ENCODE assay signal across 1 cellular context in genomic region chr9:101445353-101446029, GRCh38.
TF ChIP-seq lines count a peak whose summit lies in the region.

No MANE protein-coding gene starts in this region.

TF ChIP-seq in HepG2, 621 proteins besides CTCF, POLR2A, EP300 and RAD21 (continued from another document and continues in another):
- TF ChIP-seq, protein P1, sequence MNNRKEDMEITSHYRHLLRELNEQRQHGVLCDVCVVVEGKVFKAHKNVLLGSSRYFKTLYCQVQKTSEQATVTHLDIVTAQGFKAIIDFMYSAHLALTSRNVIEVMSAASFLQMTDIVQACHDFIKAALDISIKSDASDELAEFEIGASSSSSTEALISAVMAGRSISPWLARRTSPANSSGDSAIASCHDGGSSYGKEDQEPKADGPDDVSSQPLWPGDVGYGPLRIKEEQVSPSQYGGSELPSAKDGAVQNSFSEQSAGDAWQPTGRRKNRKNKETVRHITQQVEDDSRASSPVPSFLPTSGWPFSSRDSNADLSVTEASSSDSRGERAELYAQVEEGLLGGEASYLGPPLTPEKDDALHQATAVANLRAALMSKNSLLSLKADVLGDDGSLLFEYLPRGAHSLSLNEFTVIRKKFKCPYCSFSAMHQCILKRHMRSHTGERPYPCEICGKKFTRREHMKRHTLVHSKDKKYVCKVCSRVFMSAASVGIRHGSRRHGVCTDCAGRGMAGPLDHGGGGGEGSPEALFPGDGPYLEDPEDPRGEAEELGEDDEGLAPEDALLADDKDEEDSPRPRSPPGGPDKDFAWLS (CRISPR knock-in tag; IDR thresholded peaks at IDR 0.05; ENCODE audit: borderline replicate concordance): no peak
- TF ChIP-seq HMG20A (CRISPR knock-in tag; IDR thresholded peaks at IDR 0.05; ENCODE audit: borderline replicate concordance) (peak; percentile 48; the same call in 1 of the 2 replicates), ZNF33A (CRISPR knock-in tag; IDR thresholded peaks at IDR 0.05; ENCODE audit: borderline replicate concordance) (peak; percentile 84; the same call in 1 of the 2 replicates), ZNF18 (CRISPR knock-in tag; IDR thresholded peaks at IDR 0.05; ENCODE audit: insufficient replicate concordance) (peak; percentile 67), THYN1 (CRISPR knock-in tag; IDR thresholded peaks at IDR 0.05; ENCODE audit: borderline replicate concordance, low read depth) (no peak), ZNF292 (CRISPR knock-in tag; IDR thresholded peaks at IDR 0.05; ENCODE audit: borderline replicate concordance, low read depth) (peak; percentile 69; the same call in 1 of the 2 replicates), ZBTB3 (CRISPR knock-in tag; IDR thresholded peaks at IDR 0.05; ENCODE audit: borderline replicate concordance, low read depth) (no peak), POGZ (CRISPR knock-in tag; IDR thresholded peaks at IDR 0.05) (peak; percentile 71), THAP11 (CRISPR knock-in tag; IDR thresholded peaks at IDR 0.05) (peak; percentile 41), ATF7 (IDR thresholded peaks at IDR 0.05) (peak; percentile 85), ATF7 (CRISPR knock-in tag; IDR thresholded peaks at IDR 0.05) (no peak), GABPA (IDR thresholded peaks at IDR 0.05; ENCODE audit: low read depth, low read length) (no peak), GABPA (CRISPR knock-in tag; IDR thresholded peaks at IDR 0.05; ENCODE audit: low read depth) (peak; percentile 27; the same call in 1 of the 2 replicates), POLR2G (IDR thresholded peaks at IDR 0.05; ENCODE audit: low read depth, low read length) (0 out of 2 replicates have a peak, but pooled peaks have one; percentile 51), ARNTL (CRISPR knock-in tag; IDR thresholded peaks at IDR 0.05) (peak; percentile 57; the same call in 1 of the 2 replicates), SNAI1 (CRISPR knock-in tag; IDR thresholded peaks at IDR 0.05; ENCODE audit: borderline replicate concordance) (no peak), HMGXB3 (CRISPR knock-in tag; IDR thresholded peaks at IDR 0.05; ENCODE audit: borderline replicate concordance) (no peak; the same call in 1 of the 2 replicates), NBN (conservative IDR thresholded peaks at IDR 0.05) (no peak), RELA (CRISPR knock-in tag; IDR thresholded peaks at IDR 0.05) (no peak), ZFP82 (CRISPR knock-in tag; IDR thresholded peaks at IDR 0.05; ENCODE audit: borderline replicate concordance) (peak; percentile 60; the same call in 1 of the 2 replicates), HOXA5 (CRISPR knock-in tag; IDR thresholded peaks at IDR 0.05) (peak; percentile 58; the same call in 1 of the 2 replicates), ZNF337 (CRISPR knock-in tag; IDR thresholded peaks at IDR 0.05; ENCODE audit: borderline replicate concordance, low read depth) (no peak), ZNF670 (CRISPR knock-in tag; IDR thresholded peaks at IDR 0.05; ENCODE audit: borderline replicate concordance) (peak; percentile 83), FOSL2 (CRISPR knock-in tag; IDR thresholded peaks at IDR 0.05) (no peak), SPEN (CRISPR knock-in tag; IDR thresholded peaks at IDR 0.05; ENCODE audit: low read depth) (no peak), ZNF772 (CRISPR knock-in tag; IDR thresholded peaks at IDR 0.05) (peak; percentile 26; the same call in 1 of the 2 replicates), ZNF577 (CRISPR knock-in tag; IDR thresholded peaks at IDR 0.05; ENCODE audit: borderline replicate concordance, low read depth) (no peak), KMT2B (CRISPR knock-in tag; IDR thresholded peaks at IDR 0.05) (peak; percentile 71), FOXC1 (CRISPR knock-in tag; IDR thresholded peaks at IDR 0.05; ENCODE audit: borderline replicate concordance) (no peak), ZNF275 (CRISPR knock-in tag; IDR thresholded peaks at IDR 0.05; ENCODE audit: borderline replicate concordance) (no peak), BCL6 (CRISPR knock-in tag; IDR thresholded peaks at IDR 0.05) (peak; percentile 16; the same call in 1 of the 2 replicates), NFIC (IDR thresholded peaks at IDR 0.05; ENCODE audit: low read length) (peak; percentile 86), ZNF12 (CRISPR knock-in tag; IDR thresholded peaks at IDR 0.05) (no peak), CCAR2 (optimal IDR thresholded peaks at IDR 0.05; ENCODE audit: low read depth, low read length) (no peak), TEAD3 (CRISPR knock-in tag; optimal IDR thresholded peaks at IDR 0.05; ENCODE audit: borderline replicate concordance) (peak; percentile 48), SMARCC2 (IDR thresholded peaks at IDR 0.05) (no peak), PHF21A (CRISPR knock-in tag; IDR thresholded peaks at IDR 0.05) (no peak), SSRP1 (CRISPR knock-in tag; IDR thresholded peaks at IDR 0.05) (peak; percentile 42; the same call in 1 of the 2 replicates), CENPBD1 (CRISPR knock-in tag; IDR thresholded peaks at IDR 0.05; ENCODE audit: borderline replicate concordance, low read depth) (no peak), HNRNPLL (IDR thresholded peaks at IDR 0.05; ENCODE audit: low read depth, low read length, poor library complexity, severe bottlenecking) (no peak), ZNF629 (CRISPR knock-in tag; conservative IDR thresholded peaks at IDR 0.05) (no peak; the same call in 1 of the 2 replicates)
- TF ChIP-seq, protein P2, sequence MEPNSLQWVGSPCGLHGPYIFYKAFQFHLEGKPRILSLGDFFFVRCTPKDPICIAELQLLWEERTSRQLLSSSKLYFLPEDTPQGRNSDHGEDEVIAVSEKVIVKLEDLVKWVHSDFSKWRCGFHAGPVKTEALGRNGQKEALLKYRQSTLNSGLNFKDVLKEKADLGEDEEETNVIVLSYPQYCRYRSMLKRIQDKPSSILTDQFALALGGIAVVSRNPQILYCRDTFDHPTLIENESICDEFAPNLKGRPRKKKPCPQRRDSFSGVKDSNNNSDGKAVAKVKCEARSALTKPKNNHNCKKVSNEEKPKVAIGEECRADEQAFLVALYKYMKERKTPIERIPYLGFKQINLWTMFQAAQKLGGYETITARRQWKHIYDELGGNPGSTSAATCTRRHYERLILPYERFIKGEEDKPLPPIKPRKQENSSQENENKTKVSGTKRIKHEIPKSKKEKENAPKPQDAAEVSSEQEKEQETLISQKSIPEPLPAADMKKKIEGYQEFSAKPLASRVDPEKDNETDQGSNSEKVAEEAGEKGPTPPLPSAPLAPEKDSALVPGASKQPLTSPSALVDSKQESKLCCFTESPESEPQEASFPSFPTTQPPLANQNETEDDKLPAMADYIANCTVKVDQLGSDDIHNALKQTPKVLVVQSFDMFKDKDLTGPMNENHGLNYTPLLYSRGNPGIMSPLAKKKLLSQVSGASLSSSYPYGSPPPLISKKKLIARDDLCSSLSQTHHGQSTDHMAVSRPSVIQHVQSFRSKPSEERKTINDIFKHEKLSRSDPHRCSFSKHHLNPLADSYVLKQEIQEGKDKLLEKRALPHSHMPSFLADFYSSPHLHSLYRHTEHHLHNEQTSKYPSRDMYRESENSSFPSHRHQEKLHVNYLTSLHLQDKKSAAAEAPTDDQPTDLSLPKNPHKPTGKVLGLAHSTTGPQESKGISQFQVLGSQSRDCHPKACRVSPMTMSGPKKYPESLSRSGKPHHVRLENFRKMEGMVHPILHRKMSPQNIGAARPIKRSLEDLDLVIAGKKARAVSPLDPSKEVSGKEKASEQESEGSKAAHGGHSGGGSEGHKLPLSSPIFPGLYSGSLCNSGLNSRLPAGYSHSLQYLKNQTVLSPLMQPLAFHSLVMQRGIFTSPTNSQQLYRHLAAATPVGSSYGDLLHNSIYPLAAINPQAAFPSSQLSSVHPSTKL (CRISPR knock-in tag; IDR thresholded peaks at IDR 0.05): peak; percentile 70; the same call in 1 of the 2 replicates
- TF ChIP-seq, protein P3, sequence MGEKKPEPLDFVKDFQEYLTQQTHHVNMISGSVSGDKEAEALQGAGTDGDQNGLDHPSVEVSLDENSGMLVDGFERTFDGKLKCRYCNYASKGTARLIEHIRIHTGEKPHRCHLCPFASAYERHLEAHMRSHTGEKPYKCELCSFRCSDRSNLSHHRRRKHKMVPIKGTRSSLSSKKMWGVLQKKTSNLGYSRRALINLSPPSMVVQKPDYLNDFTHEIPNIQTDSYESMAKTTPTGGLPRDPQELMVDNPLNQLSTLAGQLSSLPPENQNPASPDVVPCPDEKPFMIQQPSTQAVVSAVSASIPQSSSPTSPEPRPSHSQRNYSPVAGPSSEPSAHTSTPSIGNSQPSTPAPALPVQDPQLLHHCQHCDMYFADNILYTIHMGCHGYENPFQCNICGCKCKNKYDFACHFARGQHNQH (CRISPR knock-in tag; IDR thresholded peaks at IDR 0.05): no peak
- TF ChIP-seq, protein P4, sequence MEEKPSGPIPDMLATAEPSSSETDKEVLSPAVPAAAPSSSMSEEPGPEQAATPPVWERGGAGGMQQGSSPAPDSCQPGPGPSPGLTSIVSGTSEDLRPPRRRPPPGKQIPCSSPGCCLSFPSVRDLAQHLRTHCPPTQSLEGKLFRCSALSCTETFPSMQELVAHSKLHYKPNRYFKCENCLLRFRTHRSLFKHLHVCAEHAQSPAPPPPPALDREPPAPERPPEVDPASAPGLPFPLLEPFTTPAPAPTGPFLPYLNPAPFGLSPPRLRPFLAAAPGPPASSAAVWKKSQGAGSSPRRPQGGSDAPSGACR (CRISPR knock-in tag; IDR thresholded peaks at IDR 0.05): peak; percentile 73; the same call in 1 of the 2 replicates
- TF ChIP-seq, protein P5, sequence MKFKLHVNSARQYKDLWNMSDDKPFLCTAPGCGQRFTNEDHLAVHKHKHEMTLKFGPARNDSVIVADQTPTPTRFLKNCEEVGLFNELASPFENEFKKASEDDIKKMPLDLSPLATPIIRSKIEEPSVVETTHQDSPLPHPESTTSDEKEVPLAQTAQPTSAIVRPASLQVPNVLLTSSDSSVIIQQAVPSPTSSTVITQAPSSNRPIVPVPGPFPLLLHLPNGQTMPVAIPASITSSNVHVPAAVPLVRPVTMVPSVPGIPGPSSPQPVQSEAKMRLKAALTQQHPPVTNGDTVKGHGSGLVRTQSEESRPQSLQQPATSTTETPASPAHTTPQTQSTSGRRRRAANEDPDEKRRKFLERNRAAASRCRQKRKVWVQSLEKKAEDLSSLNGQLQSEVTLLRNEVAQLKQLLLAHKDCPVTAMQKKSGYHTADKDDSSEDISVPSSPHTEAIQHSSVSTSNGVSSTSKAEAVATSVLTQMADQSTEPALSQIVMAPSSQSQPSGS (CRISPR knock-in tag; IDR thresholded peaks at IDR 0.05): peak; percentile 86
- TF ChIP-seq, protein P6, sequence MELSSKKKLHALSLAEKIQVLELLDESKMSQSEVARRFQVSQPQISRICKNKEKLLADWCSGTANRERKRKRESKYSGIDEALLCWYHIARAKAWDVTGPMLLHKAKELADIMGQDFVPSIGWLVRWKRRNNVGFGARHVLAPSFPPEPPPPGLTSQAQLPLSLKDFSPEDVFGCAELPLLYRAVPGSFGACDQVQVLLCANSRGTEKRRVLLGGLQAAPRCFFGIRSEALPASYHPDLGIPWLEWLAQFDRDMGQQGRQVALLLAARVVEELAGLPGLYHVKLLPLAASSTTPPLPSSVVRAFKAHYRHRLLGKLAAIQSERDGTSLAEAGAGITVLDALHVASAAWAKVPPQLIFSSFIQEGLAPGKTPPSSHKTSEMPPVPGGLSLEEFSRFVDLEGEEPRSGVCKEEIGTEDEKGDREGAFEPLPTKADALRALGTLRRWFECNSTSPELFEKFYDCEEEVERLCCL (CRISPR knock-in tag; IDR thresholded peaks at IDR 0.05; ENCODE audit: borderline replicate concordance): no peak
